Comparison of ENCODE assay signal across 21 cellular contexts in the genomic region with DNA sequence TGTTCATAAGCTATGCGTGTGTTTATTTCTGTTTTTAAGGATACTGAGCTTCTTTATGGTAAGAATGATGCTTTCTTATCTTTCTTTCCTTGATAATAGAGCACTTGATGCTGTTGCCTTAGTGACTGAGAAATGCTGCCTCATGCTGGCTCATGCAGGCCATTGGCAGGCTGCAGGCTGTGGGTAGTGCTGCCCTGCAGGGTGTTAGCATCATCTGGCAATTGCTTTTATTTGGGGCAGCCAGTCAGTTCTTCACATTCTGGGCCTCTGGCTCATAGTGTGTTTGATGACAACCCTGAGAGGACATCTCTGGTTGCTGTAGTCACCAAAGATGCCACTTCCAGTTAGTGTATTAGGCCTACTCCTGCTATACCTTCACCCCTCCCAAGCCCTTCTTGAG.
"Had no signal": no experiment of that assay in that cellular context is flagged by ENCODE, and none has a peak within 500 bp of the region (broad histone marks: within the 10 kb centered on the region; RNA-seq: fewer than 3 reads in every experiment).

No MANE protein-coding gene starts in this region.

- H3K9me3 ChIP-seq: SJSA1 had no signal

- ATAC-seq: HepG2 had no signal

- H3K36me3 ChIP-seq: SJSA1 had no signal

- DNase-seq: IMR-90, Karpas-422, KG1, MM.1S, NCI-H1092 treated with DMSO at 0.1 percent for 48 hours, NCI-H1436, NCI-H187, NCI-H2029, NCI-H2081 treated with DMSO at 0.1 percent for 48 hours, NCI-H226, NCI-H446, NCI-H510A, NCI-H524 treated with DMSO at 0.1 percent for 48 hours, NCI-H69, NCI-H774, Right ventricle myocardium superior, RPMI8226, SIG-M5 had no signal

- H3K27ac ChIP-seq: SJSA1, SK-N-MC had no signal

- H3K27me3 ChIP-seq: SJSA1 had no signal

- H3K4me3 ChIP-seq: SJSA1, SK-N-MC had no signal
